ENCODE assay signal across 1 cellular context in the genomic region with DNA sequence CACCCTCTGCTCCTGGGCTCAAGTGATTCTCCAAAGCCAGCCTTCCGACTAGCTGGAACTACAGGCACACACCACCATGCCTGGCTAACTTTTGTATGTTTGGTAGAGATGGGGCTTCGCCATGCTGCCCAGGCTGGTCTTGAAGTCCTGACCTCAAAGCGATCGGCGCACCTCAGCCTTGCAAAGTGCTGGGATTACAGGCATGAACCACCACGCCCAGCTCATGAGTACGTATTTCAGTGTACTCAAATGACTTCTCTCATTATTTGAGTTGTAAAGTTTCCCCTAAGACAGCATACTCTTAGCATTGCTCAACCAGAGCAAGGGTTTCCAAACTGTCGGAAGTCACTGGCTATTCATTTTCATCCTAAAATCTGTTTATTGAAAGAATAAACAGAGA.
TF ChIP-seq lines count a peak whose summit lies in the region.

No MANE protein-coding gene starts in this region.

TF ChIP-seq in GM23338, 12 proteins besides CTCF, POLR2A, EP300 and RAD21 (continued from another document):
- TF ChIP-seq, protein P1, sequence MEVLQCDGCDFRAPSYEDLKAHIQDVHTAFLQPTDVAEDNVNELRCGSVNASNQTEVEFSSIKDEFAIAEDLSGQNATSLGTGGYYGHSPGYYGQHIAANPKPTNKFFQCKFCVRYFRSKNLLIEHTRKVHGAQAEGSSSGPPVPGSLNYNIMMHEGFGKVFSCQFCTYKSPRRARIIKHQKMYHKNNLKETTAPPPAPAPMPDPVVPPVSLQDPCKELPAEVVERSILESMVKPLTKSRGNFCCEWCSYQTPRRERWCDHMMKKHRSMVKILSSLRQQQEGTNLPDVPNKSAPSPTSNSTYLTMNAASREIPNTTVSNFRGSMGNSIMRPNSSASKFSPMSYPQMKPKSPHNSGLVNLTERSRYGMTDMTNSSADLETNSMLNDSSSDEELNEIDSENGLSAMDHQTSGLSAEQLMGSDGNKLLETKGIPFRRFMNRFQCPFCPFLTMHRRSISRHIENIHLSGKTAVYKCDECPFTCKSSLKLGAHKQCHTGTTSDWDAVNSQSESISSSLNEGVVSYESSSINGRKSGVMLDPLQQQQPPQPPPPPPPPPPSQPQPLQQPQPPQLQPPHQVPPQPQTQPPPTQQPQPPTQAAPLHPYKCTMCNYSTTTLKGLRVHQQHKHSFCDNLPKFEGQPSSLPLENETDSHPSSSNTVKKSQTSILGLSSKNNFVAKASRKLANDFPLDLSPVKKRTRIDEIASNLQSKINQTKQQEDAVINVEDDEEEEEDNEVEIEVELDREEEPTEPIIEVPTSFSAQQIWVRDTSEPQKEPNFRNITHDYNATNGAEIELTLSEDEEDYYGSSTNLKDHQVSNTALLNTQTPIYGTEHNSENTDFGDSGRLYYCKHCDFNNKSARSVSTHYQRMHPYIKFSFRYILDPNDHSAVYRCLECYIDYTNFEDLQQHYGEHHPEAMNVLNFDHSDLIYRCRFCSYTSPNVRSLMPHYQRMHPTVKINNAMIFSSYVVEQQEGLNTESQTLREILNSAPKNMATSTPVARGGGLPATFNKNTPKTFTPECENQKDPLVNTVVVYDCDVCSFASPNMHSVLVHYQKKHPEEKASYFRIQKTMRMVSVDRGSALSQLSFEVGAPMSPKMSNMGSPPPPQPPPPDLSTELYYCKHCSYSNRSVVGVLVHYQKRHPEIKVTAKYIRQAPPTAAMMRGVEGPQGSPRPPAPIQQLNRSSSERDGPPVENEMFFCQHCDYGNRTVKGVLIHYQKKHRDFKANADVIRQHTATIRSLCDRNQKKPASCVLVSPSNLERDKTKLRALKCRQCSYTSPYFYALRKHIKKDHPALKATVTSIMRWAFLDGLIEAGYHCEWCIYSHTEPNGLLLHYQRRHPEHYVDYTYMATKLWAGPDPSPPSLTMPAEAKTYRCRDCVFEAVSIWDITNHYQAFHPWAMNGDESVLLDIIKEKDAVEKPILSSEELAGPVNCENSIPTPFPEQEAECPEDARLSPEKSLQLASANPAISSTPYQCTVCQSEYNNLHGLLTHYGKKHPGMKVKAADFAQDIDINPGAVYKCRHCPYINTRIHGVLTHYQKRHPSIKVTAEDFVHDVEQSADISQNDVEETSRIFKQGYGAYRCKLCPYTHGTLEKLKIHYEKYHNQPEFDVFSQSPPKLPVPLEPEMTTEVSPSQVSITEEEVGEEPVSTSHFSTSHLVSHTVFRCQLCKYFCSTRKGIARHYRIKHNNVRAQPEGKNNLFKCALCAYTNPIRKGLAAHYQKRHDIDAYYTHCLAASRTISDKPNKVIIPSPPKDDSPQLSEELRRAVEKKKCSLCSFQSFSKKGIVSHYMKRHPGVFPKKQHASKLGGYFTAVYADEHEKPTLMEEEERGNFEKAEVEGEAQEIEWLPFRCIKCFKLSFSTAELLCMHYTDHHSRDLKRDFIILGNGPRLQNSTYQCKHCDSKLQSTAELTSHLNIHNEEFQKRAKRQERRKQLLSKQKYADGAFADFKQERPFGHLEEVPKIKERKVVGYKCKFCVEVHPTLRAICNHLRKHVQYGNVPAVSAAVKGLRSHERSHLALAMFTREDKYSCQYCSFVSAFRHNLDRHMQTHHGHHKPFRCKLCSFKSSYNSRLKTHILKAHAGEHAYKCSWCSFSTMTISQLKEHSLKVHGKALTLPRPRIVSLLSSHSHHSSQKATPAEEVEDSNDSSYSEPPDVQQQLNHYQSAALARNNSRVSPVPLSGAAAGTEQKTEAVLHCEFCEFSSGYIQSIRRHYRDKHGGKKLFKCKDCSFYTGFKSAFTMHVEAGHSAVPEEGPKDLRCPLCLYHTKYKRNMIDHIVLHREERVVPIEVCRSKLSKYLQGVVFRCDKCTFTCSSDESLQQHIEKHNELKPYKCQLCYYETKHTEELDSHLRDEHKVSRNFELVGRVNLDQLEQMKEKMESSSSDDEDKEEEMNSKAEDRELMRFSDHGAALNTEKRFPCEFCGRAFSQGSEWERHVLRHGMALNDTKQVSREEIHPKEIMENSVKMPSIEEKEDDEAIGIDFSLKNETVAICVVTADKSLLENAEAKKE (CRISPR knock-in tag; IDR thresholded peaks at IDR 0.05): no peak
- TF ChIP-seq NANOG (IDR thresholded peaks at IDR 0.05; ENCODE audit: borderline replicate concordance): no peak
